In the genomic region with DNA sequence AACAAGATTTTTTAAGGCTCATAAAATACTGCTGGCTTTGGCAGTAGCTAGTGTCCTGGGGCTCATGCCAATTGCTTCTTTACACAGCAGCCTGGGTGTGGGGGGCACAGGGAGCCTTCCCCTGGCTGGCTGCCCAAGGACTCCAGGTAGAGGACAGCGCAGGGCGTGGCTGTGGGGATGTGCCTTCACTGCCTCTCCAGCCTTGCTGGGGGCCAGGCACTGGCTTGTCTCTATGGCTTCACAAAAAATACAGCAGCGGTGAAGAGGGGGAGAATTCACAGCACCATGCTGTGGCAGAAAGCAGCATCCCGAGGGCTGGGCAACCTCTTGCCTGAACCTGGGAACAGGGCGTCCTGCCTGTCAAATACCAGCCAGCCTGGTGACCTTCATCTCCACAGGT, we compare ENCODE assay signal across 16 cellular contexts. TPM values are rescaled to one million over a fixed set of nuclear protein-coding genes. Genes with fewer than 3 reads are reported as not detected.
A peak's percentile ranks its signal among the peaks of the same experiment; 100 is the strongest.
DNase-seq lines count a peak whose midpoint lies in the region; ATAC-seq and TF ChIP-seq lines count a peak whose summit lies in the region.
"Had no signal": no experiment of that assay in that cellular context is flagged by ENCODE, and none has a peak within 500 bp of the region (broad histone marks: within the 10 kb centered on the region; RNA-seq: fewer than 3 reads in every experiment).

No MANE protein-coding gene starts in this region.

- no peak overlapping the region for H3K4me2 ChIP-seq in hepatocyte

- intact Hi-C loops in adrenal gland (cut with DNase I): loop anchor here in 1 of 2 donors (10.0 kb wide), 1 partner anchor 151 kb away; no protein-coding TSS in a partner anchor
- intact Hi-C loops in thyroid gland (cut with DNase I): no loop called here

- H3K79me2 ChIP-seq in hepatocyte: peaks cover 40% of the 10 kb centered on the region

- ATAC-seq in GM18520 (IDR thresholded peaks at IDR 0.05; ENCODE audit: unreplicated experiment): no peak
- ATAC-seq: naive thymus-derived CD4-positive, alpha-beta T cell had no signal

- H3K36me3 ChIP-seq in adrenal gland (replicated peaks in 1 of 2) (no peaks in the 10 kb centered on the region), hepatocyte (replicated peaks; ENCODE audit: insufficient read depth, low read depth) (no peaks in the 10 kb centered on the region), thyroid gland (no peaks in the 10 kb centered on the region)
- H3K36me3 ChIP-seq: sigmoid colon had no signal

- 66 to 72% (median 71%) methylated on average over 2 to 5 of the region's 5 CpGs for WGBS in adrenal gland, 4 donors
- 97% methylated on average over 5 of the region's 5 CpGs for WGBS in hepatocyte (ENCODE audit: low lambda C conversion rate, missing lambda C conversion rate)
- 28 to 40% methylated on average over 5 of the region's 5 CpGs for WGBS in thyroid gland, 2 donors

- H3K27me3 ChIP-seq in adrenal gland (no peaks in the 10 kb centered on the region), hepatocyte (no peaks in the 10 kb centered on the region), thyroid gland (no peaks in the 10 kb centered on the region)
- H3K27me3 ChIP-seq: MG63, sigmoid colon had no signal

- peaks cover 25 to 28% of the 10 kb centered on the region in 2 donors for H3K4me1 ChIP-seq in adrenal gland (replicated peaks in 1 of 2)
- H3K4me1 ChIP-seq in hepatocyte (ENCODE audit: insufficient read depth): peaks cover 15% of the 10 kb centered on the region
- peaks cover 56 to 59% of the 10 kb centered on the region in 2 donors for H3K4me1 ChIP-seq in thyroid gland

- H2AFZ ChIP-seq in hepatocyte: no peak overlapping the region

- H4K20me1 ChIP-seq in hepatocyte (ENCODE audit: insufficient read depth, poor library complexity, severe bottlenecking): peaks cover 21% of the 10 kb centered on the region

- TF ChIP-seq POLR2A in adrenal gland (IDR thresholded peaks at IDR 0.05) (no peak), thyroid gland (IDR thresholded peaks at IDR 0.05) (peak in 1 of 2 donors; percentile 40)

- no peaks in the 10 kb centered on the region for H3K9me2 ChIP-seq in hepatocyte (replicated peaks; ENCODE audit: insufficient read depth)

- H3K4me3 ChIP-seq in adrenal gland: no peak overlapping the region
- H3K4me3 ChIP-seq in hepatocyte: no peak overlapping the region
- no peak overlapping the region for H3K4me3 ChIP-seq in thyroid gland (replicated peaks in 1 of 3)
- H3K4me3 ChIP-seq: MG63, sigmoid colon had no signal

- H3K9me3 ChIP-seq in adrenal gland (replicated peaks in 1 of 3): no peaks in the 10 kb centered on the region
- H3K9me3 ChIP-seq in hepatocyte (ENCODE audit: low read depth): no peaks in the 10 kb centered on the region
- no peaks in the 10 kb centered on the region for H3K9me3 ChIP-seq in thyroid gland
- H3K9me3 ChIP-seq: MG63, sigmoid colon had no signal

- TF ChIP-seq CTCF in adrenal gland (IDR thresholded peaks at IDR 0.05) (no peak), hepatocyte (IDR thresholded peaks at IDR 0.05; ENCODE audit: poor library complexity) (no peak), thyroid gland (IDR thresholded peaks at IDR 0.05) (no peak), GM10266 (IDR thresholded peaks at IDR 0.05; ENCODE audit: control insufficient read depth, insufficient read depth, low read depth, missing control alignments) (no peak)

- DNase-seq in NCI-H2029 (lab: John Stamatoyannopoulos, UW) (peak; percentile 49), adrenal gland (peak in 6 of 7 donors; percentile 24 to 44 (median 36)), hepatocyte (ENCODE audit: low spot score) (no peak), thyroid gland (peak; percentile 90 to 93), NCI-H226 (no peak), NCI-H1417 (lab: John Stamatoyannopoulos, UW) (no peak), GM10266 (ENCODE audit: extremely low spot score) (no peak)
- DNase-seq: activated CD4-positive, alpha-beta T cell treated with anti-CD3 and anti-CD28 coated beads, Interleukin-2, amount 50 U/mL, for 1 hour; foreskin melanocyte; H7; MG63; naive thymus-derived CD4-positive, alpha-beta T cell; NCI-H345; sigmoid colon had no signal

- H3K27ac ChIP-seq in adrenal gland (peak overlapping the region in 2 of 5 donors; percentile 4 to 79), hepatocyte (peak overlapping the region; percentile 14), thyroid gland (peak overlapping the region; percentile 85 to 97 (median 95))
- H3K27ac ChIP-seq: HL-60 had no signal

RNA-seq across cellular contexts. Expression of a gene that starts 57.4 kb away (rescaled TPM):
- total RNA-seq in adrenal gland (100 to 1,000 TPM in 5 of 8 donors, 10 to 100 TPM in 3; 47.9 to 197 (median 125) TPM), hepatocyte (69.1 and 74.8 TPM in 2 replicates), thyroid gland (100 to 1,000 TPM in 3 of 4 donors, 10 to 100 TPM in 1; 66.1 to 130 (median 106) TPM)
- polyA plus RNA-seq in adrenal gland (100 to 1,000 TPM in 1 of 3 donors, 10 to 100 TPM in 2; 65.5 to 122 (median 68.4) TPM), hepatocyte (193 and 196 TPM in 2 replicates)

Comparison
In these comparisons a context has a peak if more than half of its experiments do, and no peak if none do; other contexts are left out.
1. DNase-seq: peak in NCI-H2029 (single experiment), adrenal gland (6 of 7) and thyroid gland (2 of 2); none in hepatocyte (single experiment), NCI-H226 (single experiment), NCI-H1417 (0 of 3) and GM10266 (single experiment).